In genomic region chr4:84497220-84497834, GRCh38 we compare ENCODE assay signal across 8 cellular contexts. TPM values are rescaled to one million over a fixed set of nuclear protein-coding genes. Genes with fewer than 3 reads are reported as not detected.
DNase-seq lines count a peak whose midpoint lies in the region; ATAC-seq, FAIRE-seq and TF ChIP-seq lines count a peak whose summit lies in the region.

No MANE protein-coding gene starts in this region.

- ATAC-seq in left cardiac atrium (no peak), memory B cell (ENCODE audit: low read depth) (no peak)

- H2AFZ ChIP-seq in astrocyte (ENCODE audit: low read depth, low read length) = peak overlapping the region; percentile 60

- peak; percentile 18 for DNase-seq in left cardiac atrium
- DNase-seq in cardiac septum (ENCODE audit: low spot score) = no peak
- DNase-seq in astrocyte (ENCODE audit: low read depth) = peak; percentile 41
- DNase-seq in memory B cell (ENCODE audit: low spot score in 2 of 2) = no peak
- no peak for DNase-seq in vagina (ENCODE audit: extremely low spot score in 2 of 2)
- no peak for DNase-seq in NCI-H526 (lab: John Stamatoyannopoulos, UW)
- DNase-seq in NCI-H2081 treated with DMSO at 0.1 percent for 48 hours (lab: John Stamatoyannopoulos, UW) = no peak
- DNase-seq in COR-L47 (lab: John Stamatoyannopoulos, UW) = no peak

- peak overlapping the region; percentile 54 for H3K4me3 ChIP-seq in astrocyte (ENCODE audit: insufficient read depth, low read depth, low read length)
- H3K4me3 ChIP-seq in vagina = peak overlapping the region; percentile 39 to 54

- TF ChIP-seq CTCF in astrocyte (IDR thresholded peaks at IDR 0.05; ENCODE audit: insufficient read depth, low read depth, low read length) (no peak), vagina (IDR thresholded peaks at IDR 0.05) (no peak)

- H3K36me3 ChIP-seq in astrocyte (ENCODE audit: insufficient read depth, low read length) = no peaks in the 10 kb centered on the region
- H3K36me3 ChIP-seq in vagina = no peaks in the 10 kb centered on the region

- H3K4me3 Mint-ChIP-seq in astrocyte (ENCODE audit: unreplicated experiment) (peak overlapping the region; percentile 34), memory B cell (peak overlapping the region; percentile 41)

- peaks cover 6% of the 10 kb centered on the region for H3K9me3 ChIP-seq in astrocyte (ENCODE audit: insufficient read depth, low read depth, low read length)
- no peaks in the 10 kb centered on the region for H3K9me3 ChIP-seq in vagina

- H3K27me3 ChIP-seq in astrocyte (ENCODE audit: insufficient read depth, low read length) (peaks cover 74% of the 10 kb centered on the region), vagina (peaks cover 45% of the 10 kb centered on the region)

- H3K4me2 ChIP-seq in astrocyte (ENCODE audit: low read length) = peak overlapping the region; percentile 89

- H3K9me3 Mint-ChIP-seq in astrocyte (ENCODE audit: unreplicated experiment) (peaks cover 22% of the 10 kb centered on the region), memory B cell (no peaks in the 10 kb centered on the region)

- peaks cover 76% of the 10 kb centered on the region for H3K27me3 Mint-ChIP-seq in astrocyte (ENCODE audit: low read depth, unreplicated experiment)
- peaks cover 23% of the 10 kb centered on the region for H3K27me3 Mint-ChIP-seq in memory B cell

- H3K27ac ChIP-seq in astrocyte (ENCODE audit: low read depth, low read length) = peak overlapping the region; percentile 41
- no peak overlapping the region for H3K27ac ChIP-seq in vagina

- H3K4me1 Mint-ChIP-seq in astrocyte (ENCODE audit: low read depth, unreplicated experiment) (peaks cover 1% of the 10 kb centered on the region), memory B cell (peaks cover 6% of the 10 kb centered on the region)

- peaks cover 24% of the 10 kb centered on the region for H3K79me2 ChIP-seq in astrocyte (ENCODE audit: insufficient read depth, low read length)

- H3K36me3 Mint-ChIP-seq in astrocyte (ENCODE audit: low read depth, unreplicated experiment) (no peaks in the 10 kb centered on the region), memory B cell (peaks cover 2% of the 10 kb centered on the region)

- H3K27ac Mint-ChIP-seq in astrocyte (ENCODE audit: unreplicated experiment) (no peak overlapping the region), memory B cell (no peak overlapping the region)

- H3K9ac ChIP-seq in astrocyte (ENCODE audit: low read length) = peak overlapping the region; percentile 75

- no peak for FAIRE-seq in astrocyte (lab: Jason Lieb, UNC)

- peaks cover 7% of the 10 kb centered on the region for H3K4me1 ChIP-seq in astrocyte (ENCODE audit: insufficient read depth, low read length)
- peaks cover 41% of the 10 kb centered on the region for H3K4me1 ChIP-seq in vagina

- H4K20me1 ChIP-seq in astrocyte (ENCODE audit: insufficient read depth, low read length) = no peaks in the 10 kb centered on the region

- intact Hi-C loops in left cardiac atrium (cut with DNase I) (no loop called here), cardiac septum (cut with DNase I) (no loop called here), vagina (cut with DNase I) (no loop called here)

- TF ChIP-seq POLR2A in vagina (IDR thresholded peaks at IDR 0.05) = no peak

RNA-seq across cellular contexts. Expression of gene NKX6-1, which starts 1.8 kb away (rescaled TPM):
- total RNA-seq in left cardiac atrium (not detected), cardiac septum (0.22 TPM), astrocyte (0.14 TPM in 1 of 2 replicates, not detected in the other), vagina (not detected)

Comparison
In these comparisons a context has a peak if more than half of its experiments do, and no peak if none do; other contexts are left out.
1. DNase-seq: peak in left cardiac atrium (single experiment) and astrocyte (single experiment); none in cardiac septum (single experiment), memory B cell (0 of 2), vagina (0 of 2), NCI-H526 (0 of 2), NCI-H2081 treated with DMSO at 0.1 percent for 48 hours (single experiment) and COR-L47 (single experiment).